21 cellular contexts compared by ENCODE assay signal in the genomic region with DNA sequence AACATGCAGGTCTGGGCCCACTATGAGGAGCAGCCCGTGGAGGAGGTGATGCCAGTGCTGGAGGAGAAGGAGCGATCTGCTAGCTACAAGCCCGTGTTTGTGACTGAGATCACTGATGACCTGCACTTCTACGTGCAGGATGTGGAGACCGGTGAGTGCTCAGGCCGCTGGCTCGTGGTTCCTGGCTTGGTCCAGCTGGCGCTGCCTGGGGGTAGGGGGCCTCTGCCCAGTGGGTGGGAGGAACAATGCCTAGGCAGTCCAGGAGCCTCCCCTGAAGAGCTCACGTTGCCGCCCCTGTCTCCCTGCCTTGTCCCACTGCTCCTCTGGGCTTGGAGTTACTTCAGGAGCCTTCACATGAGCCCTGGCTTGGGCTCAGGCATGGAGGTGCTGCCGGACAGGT. TPM values are rescaled to one million over a fixed set of nuclear protein-coding genes. Genes with fewer than 3 reads are reported as not detected.
DNase-seq lines count a peak whose midpoint lies in the region; ATAC-seq, FAIRE-seq and TF ChIP-seq lines count a peak whose summit lies in the region.
"Had no signal": no experiment of that assay in that cellular context is flagged by ENCODE, and none has a peak within 500 bp of the region (broad histone marks: within the 10 kb centered on the region; RNA-seq: fewer than 3 reads in every experiment).

No MANE protein-coding gene starts in this region.

- no peaks in the 10 kb centered on the region for H3K27me3 ChIP-seq in BLaER1

- TF ChIP-seq CTCF in kidney (IDR thresholded peaks at IDR 0.05; ENCODE audit: borderline replicate concordance, extremely low read depth, insufficient read depth) (no peak), foreskin fibroblast (IDR thresholded peaks at IDR 0.05; ENCODE audit: low read depth, low read length) (no peak)

- intact Hi-C loops in kidney (cut with DNase I), result no loop called here

- ATAC-seq in T-helper 17 cell, result no peak
- no peak for ATAC-seq in stimulated activated naive B cell treated with anti-CD40 and anti-IgM and Interleukin-4, amounts not matched to agents 10 μg/mL and 1 μg/mL and 100 μg/mL, for 72 hours (replicated peaks)
- ATAC-seq: HCT116 had no signal

- no peaks in the 10 kb centered on the region for H3K4me1 Mint-ChIP-seq in T-helper 17 cell
- H3K4me1 Mint-ChIP-seq in stimulated activated naive B cell treated with anti-CD40 and anti-IgM and Interleukin-4, amounts not matched to agents 10 μg/mL and 1 μg/mL and 100 μg/mL, for 72 hours, result no peaks in the 10 kb centered on the region
- H3K4me1 Mint-ChIP-seq: B cell had no signal

- H3K36me3 Mint-ChIP-seq in T-helper 17 cell (ENCODE audit: low read depth), result no peaks in the 10 kb centered on the region
- H3K36me3 Mint-ChIP-seq in stimulated activated naive B cell treated with anti-CD40 and anti-IgM and Interleukin-4, amounts not matched to agents 10 μg/mL and 1 μg/mL and 100 μg/mL, for 72 hours, result peaks cover 46 to 73% of the 10 kb centered on the region in 2 donors

- no peaks in the 10 kb centered on the region for H3K27me3 Mint-ChIP-seq in T-helper 17 cell
- no peaks in the 10 kb centered on the region for H3K27me3 Mint-ChIP-seq in stimulated activated naive B cell treated with anti-CD40 and anti-IgM and Interleukin-4, amounts not matched to agents 10 μg/mL and 1 μg/mL and 100 μg/mL, for 72 hours
- H3K27me3 Mint-ChIP-seq: B cell; CD4-positive, alpha-beta T cell had no signal

- H3K9ac ChIP-seq in BLaER1, result 0 out of 2 replicates have a peak overlapping the region, but pooled peaks have one; percentile 21
- H3K9ac ChIP-seq in kidney (ENCODE audit: low read length in 2 of 2), result no peak overlapping the region

- no peaks in the 10 kb centered on the region for H3K9me3 Mint-ChIP-seq in stimulated activated naive B cell treated with anti-CD40 and anti-IgM and Interleukin-4, amounts not matched to agents 10 μg/mL and 1 μg/mL and 100 μg/mL, for 72 hours
- H3K9me3 Mint-ChIP-seq: CD4-positive, alpha-beta T cell; HFFc6 had no signal

- H4K20me1 ChIP-seq in BLaER1, result peaks cover 27% of the 10 kb centered on the region

- no peak overlapping the region for H3K4me3 Mint-ChIP-seq in T-helper 17 cell
- no peak overlapping the region for H3K4me3 Mint-ChIP-seq in stimulated activated naive B cell treated with anti-CD40 and anti-IgM and Interleukin-4, amounts not matched to agents 10 μg/mL and 1 μg/mL and 100 μg/mL, for 72 hours
- H3K4me3 Mint-ChIP-seq: B cell; CD4-positive, alpha-beta T cell; HFFc6 had no signal

- H3K9me3 ChIP-seq in BLaER1 (no peaks in the 10 kb centered on the region), T-helper 17 cell (ENCODE audit: control insufficient read depth, low read length, poor library complexity, severe bottlenecking) (no peaks in the 10 kb centered on the region), kidney (ENCODE audit: control insufficient read depth in 1 of 2, low read length in 2 of 2) (no peaks in the 10 kb centered on the region)
- H3K9me3 ChIP-seq: Caco-2 had no signal

- no peak overlapping the region for H3K4me3 ChIP-seq in BLaER1
- H3K4me3 ChIP-seq in kidney (ENCODE audit: low read length in 2 of 2), result no peak overlapping the region
- no peak overlapping the region for H3K4me3 ChIP-seq in foreskin fibroblast (ENCODE audit: low read depth in 1 of 2, low read length in 2 of 2)

- DNase-seq in T-helper 17 cell (no peak), kidney (peak; percentile 36), foreskin fibroblast (no peak), HUDEP-2 (lab: John Stamatoyannopoulos, UW; ENCODE audit: unreplicated experiment in 76 of 76) (no peak)
- DNase-seq in stimulated activated naive B cell treated with anti-CD40 and anti-IgM and Interleukin-4, amounts not matched to agents 10 μg/mL and 1 μg/mL and 100 μg/mL, for 72 hours, result no peak
- DNase-seq: Caco-2; CD4-positive, alpha-beta T cell; GOT3; H7; HFFc6; IMR-90 had no signal

- H3K27ac Mint-ChIP-seq in T-helper 17 cell, result peak overlapping the region; percentile 51
- H3K27ac Mint-ChIP-seq in stimulated activated naive B cell treated with anti-CD40 and anti-IgM and Interleukin-4, amounts not matched to agents 10 μg/mL and 1 μg/mL and 100 μg/mL, for 72 hours, result peak overlapping the region; percentile 31
- H3K27ac Mint-ChIP-seq: B cell; CD4-positive, alpha-beta T cell; HFFc6 had no signal

- no peak for FAIRE-seq in kidney (lab: Jason Lieb, UNC)
- FAIRE-seq: D721Med, G401.6, GM12892, GM18507 had no signal

- peak overlapping the region; percentile 68 for H3K27ac ChIP-seq in BLaER1
- H3K27ac ChIP-seq in kidney (ENCODE audit: low read depth in 2 of 2, low read length in 2 of 2), result no peak overlapping the region
- H3K27ac ChIP-seq: C4-2B, HL-60 had no signal

- H3K36me3 ChIP-seq in BLaER1, result peaks cover 92% of the 10 kb centered on the region
- peaks cover 0 to 20% of the 10 kb centered on the region in 2 donors for H3K36me3 ChIP-seq in kidney (ENCODE audit: control insufficient read depth in 1 of 2, insufficient read depth in 2 of 2, low read length in 2 of 2)

- peaks cover 60% of the 10 kb centered on the region for H3K4me1 ChIP-seq in BLaER1
- H3K4me1 ChIP-seq in kidney (ENCODE audit: control insufficient read depth in 1 of 2, insufficient read depth in 1 of 2, low read depth in 1 of 2, low read length in 2 of 2), result peaks cover 7 to 8% of the 10 kb centered on the region in 2 donors
- H3K4me1 ChIP-seq: Caco-2 had no signal

- peak overlapping the region; percentile 89 for H3K4me2 ChIP-seq in BLaER1

RNA-seq across cellular contexts. Expression of gene LRRC4, which starts 50.1 kb away (rescaled TPM):
- total RNA-seq in T-helper 17 cell, result under 1 TPM; 0.34 to 0.57 TPM
- 1.6 TPM for total RNA-seq in kidney
- 3.2 TPM for polyA plus RNA-seq in kidney (ENCODE audit: insufficient read depth, low read depth, low replicate concordance)
- total RNA-seq: Caco-2, HT1080 had no signal
